Comparison of ENCODE assay signal across 8 cellular contexts in genomic region chr10:92239600-92240288, GRCh38. TPM values are rescaled to one million over a fixed set of nuclear protein-coding genes. Genes with fewer than 3 reads are reported as not detected.
DNase-seq lines count a peak whose midpoint lies in the region; FAIRE-seq and TF ChIP-seq lines count a peak whose summit lies in the region.

No MANE protein-coding gene starts in this region.

- H3K27me3 Mint-ChIP-seq in H9 (ENCODE audit: low read depth) = peaks cover 63% of the 10 kb centered on the region

- H3K27ac Mint-ChIP-seq in H9 = no peak overlapping the region

- H4K8ac ChIP-seq in H9 (replicated peaks; ENCODE audit: insufficient read length, low read depth, low read length) = no peak overlapping the region

- peak overlapping the region; percentile 78 to 87 for H3K4me3 Mint-ChIP-seq in H9

- TF ChIP-seq CTCF in H9 (conservative IDR thresholded peaks at IDR 0.05) (no peak), OCI-LY3 (IDR thresholded peaks at IDR 0.05; ENCODE audit: low read depth, low read length) (no peak)

- no peaks in the 10 kb centered on the region for H3K9me3 ChIP-seq in H9 (ENCODE audit: control insufficient read depth, low read depth, low read length)
- H3K9me3 ChIP-seq in OCI-LY3 (ENCODE audit: insufficient read depth, low read length) = no peaks in the 10 kb centered on the region

- H3K4me1 ChIP-seq in H9 (ENCODE audit: insufficient read depth, low read length) (no peaks in the 10 kb centered on the region), OCI-LY3 (ENCODE audit: low read length) (peaks cover 15% of the 10 kb centered on the region)

- no peaks in the 10 kb centered on the region for H3K36me3 ChIP-seq in OCI-LY3 (replicated peaks; ENCODE audit: low read depth, low read length)

- no peak overlapping the region for H3K27ac ChIP-seq in H9 (ENCODE audit: insufficient read length, low read depth, low read length)
- H3K27ac ChIP-seq in OCI-LY3 (ENCODE audit: low read length) = no peak overlapping the region

- H3K36me3 Mint-ChIP-seq in H9 (ENCODE audit: insufficient read depth in 1 of 3, low read depth in 3 of 3) = peaks cover 0 to 2% (median 0%) of the 10 kb centered on the region in 3 experiments; a peak in 2 of 7 replicates

- intact Hi-C loops in head of caudate nucleus (cut with DNase I) = loop anchor here (2.0 kb wide), 1 partner anchor 51 kb away; the partner anchor contains the start of genes CPEB3 and MARCHF5

- no peaks in the 10 kb centered on the region for H3K79me1 ChIP-seq in H9 (ENCODE audit: insufficient read depth, low read depth, low read length, poor library complexity, severe bottlenecking)

- H3K23ac ChIP-seq in H9 (ENCODE audit: insufficient read length, low read depth, low read length) = no peak overlapping the region

- no peak overlapping the region for H3K18ac ChIP-seq in H9 (ENCODE audit: insufficient read length, low read depth, low read length)

- peak overlapping the region; percentile 99 for H3K4me2 ChIP-seq in H9 (ENCODE audit: insufficient read depth, insufficient read length, low read length)
- peak overlapping the region; percentile 99 for H3K4me2 ChIP-seq in OCI-LY3 (ENCODE audit: low read length)

- DNase-seq in D341Med (ENCODE audit: low spot score) (peak; percentile 75), H9 (peak; percentile 41), head of caudate nucleus (peak in 41 of 42 donors; percentile 23 to 87 (median 69)), occipital lobe (lab: John Stamatoyannopoulos, UW) (peak; percentile 57), urothelium cell line (ENCODE audit: low spot score) (peak; percentile 37), NCI-H1694 treated with DMSO at 0.1 percent for 48 hours (lab: John Stamatoyannopoulos, UW) (no peak)
- DNase-seq in activated naive CD4-positive, alpha-beta T cell treated with anti-CD3 and anti-CD28 coated beads, Interleukin-2, amount 50 U/mL, for 16 hours = peak; percentile 57

- no peaks in the 10 kb centered on the region for H3K9me3 Mint-ChIP-seq in H9

- H3K79me2 ChIP-seq in H9 (ENCODE audit: insufficient read depth, low read length) (no peaks in the 10 kb centered on the region), OCI-LY3 (ENCODE audit: low read length) (no peaks in the 10 kb centered on the region)

- no peak overlapping the region for H2BK12ac ChIP-seq in H9 (ENCODE audit: insufficient read length, low read depth, low read length)

- no peak overlapping the region for H2AK5ac ChIP-seq in H9 (ENCODE audit: insufficient read length, low read length)

- no peaks in the 10 kb centered on the region for H4K20me1 ChIP-seq in H9 (ENCODE audit: control insufficient read depth, insufficient read depth, insufficient read length)
- no peaks in the 10 kb centered on the region for H4K20me1 ChIP-seq in OCI-LY3 (ENCODE audit: insufficient read depth, low read length)

- no peak overlapping the region for H3K4ac ChIP-seq in H9 (ENCODE audit: low read depth, low read length)

- H3K9ac ChIP-seq in H9 (ENCODE audit: extremely low read depth, insufficient read length, low read length) (no peak overlapping the region), OCI-LY3 (ENCODE audit: low read length) (peak overlapping the region; percentile 61; the same call in 1 of the 2 replicates)

- no CpG with 5 or more reads among the region's 69 CpGs for WGBS in H9 (ENCODE audit: extremely low coverage, insufficient read length, low lambda C conversion rate)

- H2BK5ac ChIP-seq in H9 (ENCODE audit: insufficient read length, low read length) = no peak overlapping the region

- peaks cover 22% of the 10 kb centered on the region for H3K23me2 ChIP-seq in H9 (ENCODE audit: insufficient read length, low read depth, low read length, poor library complexity, severe bottlenecking)

- peak; percentile 20 for FAIRE-seq in urothelium cell line (lab: Jason Lieb, UNC)

- H3K56ac ChIP-seq in H9 (ENCODE audit: insufficient read length, low read depth, low read length) = no peak overlapping the region

- no peak overlapping the region for H2BK120ac ChIP-seq in H9 (ENCODE audit: low read depth, low read length, poor library complexity, severe bottlenecking)

- no peak overlapping the region for H2BK20ac ChIP-seq in H9 (ENCODE audit: low read depth, low read length, poor library complexity, severe bottlenecking)

- no peak overlapping the region for H2AFZ ChIP-seq in H9 (ENCODE audit: low read length)
- H2AFZ ChIP-seq in OCI-LY3 (ENCODE audit: low read depth, low read length) = peak overlapping the region; percentile 98; the same call in 1 of the 2 replicates

- no peak overlapping the region for H4K5ac ChIP-seq in H9 (ENCODE audit: insufficient read length, low read depth, low read length)

- H3T11ph ChIP-seq in H9 (ENCODE audit: low read length) = no peak overlapping the region

- no peak overlapping the region; the same call in 1 of the 2 replicates for H3K14ac ChIP-seq in H9 (ENCODE audit: insufficient read depth, low read length)

- H3K4me1 Mint-ChIP-seq in H9 = peaks cover 27 to 38% of the 10 kb centered on the region in 2 experiments

- H4K91ac ChIP-seq in H9 (ENCODE audit: insufficient read length, low read depth, low read length) = no peak overlapping the region

- H3K4me3 ChIP-seq in OCI-LY3 (ENCODE audit: low read length) = peak overlapping the region; percentile 89

- H3K27me3 ChIP-seq in H9 (ENCODE audit: insufficient read depth, low read length) = peaks cover 18% of the 10 kb centered on the region; the same call in 1 of the 2 replicates
- no peaks in the 10 kb centered on the region for H3K27me3 ChIP-seq in OCI-LY3 (ENCODE audit: low read depth, low read length)

- no peak overlapping the region for H2BK15ac ChIP-seq in H9 (ENCODE audit: low read depth, low read length)

RNA-seq across cellular contexts. Expression of gene CPEB3, which starts 51.1 kb away (rescaled TPM):
- total RNA-seq in H9 (2021) = 1.0 and 1.1 TPM in 2 replicates
- total RNA-seq in occipital lobe = 22.0 TPM

RNA-seq across cellular contexts. Expression of gene MARCHF5, which starts 51.2 kb away (rescaled TPM):
- total RNA-seq in H9 (2021) (16.7 and 17.6 TPM in 2 replicates), occipital lobe (24.8 TPM)

Comparison
In these comparisons a context has a peak if more than half of its experiments do, and no peak if none do; other contexts are left out.
1. RNA of gene CPEB3, which starts 51.1 kb away (total RNA-seq): 22.0 TPM in occipital lobe (single experiment); 1.0 to 1.1 TPM in H9; every median in the first group is over 10 times any median in the second.